ENCODE assay signal across 8 cellular contexts in genomic region chr15:31328999-31329639, GRCh38. TPM values are rescaled to one million over a fixed set of nuclear protein-coding genes. Genes with fewer than 3 reads are reported as not detected.
DNase-seq lines count a peak whose midpoint lies in the region; ATAC-seq and TF ChIP-seq lines count a peak whose summit lies in the region.

No MANE protein-coding gene starts in this region.

- H3K36me3 ChIP-seq in SK-N-SH (replicated peaks in 1 of 2; ENCODE audit: control insufficient read depth in 1 of 2, insufficient read depth in 2 of 2, low read length in 1 of 2) (no peaks in the 10 kb centered on the region), esophagus (ENCODE audit: control insufficient read depth in 2 of 2, insufficient read depth in 2 of 2, low read length in 1 of 2) (peaks cover 0 to 2% of the 10 kb centered on the region in 2 donors), parathyroid adenoma (ENCODE audit: control insufficient read depth, insufficient read depth, low read length) (no peaks in the 10 kb centered on the region)

- peaks cover 53% of the 10 kb centered on the region for H4K20me1 ChIP-seq in SK-N-SH (ENCODE audit: insufficient read depth)

- peak overlapping the region; percentile 93 for H3K27ac Mint-ChIP-seq in T-helper 17 cell

- no peaks in the 10 kb centered on the region for H3K27me3 ChIP-seq in SK-N-SH (ENCODE audit: insufficient read depth)
- H3K27me3 ChIP-seq in esophagus (ENCODE audit: control insufficient read depth in 1 of 2, insufficient read depth in 2 of 2, low read length in 2 of 2) = no peaks in the 10 kb centered on the region
- no peaks in the 10 kb centered on the region for H3K27me3 ChIP-seq in parathyroid adenoma (ENCODE audit: control insufficient read depth, insufficient read depth, low read length)

- H3K4me1 ChIP-seq in SK-N-SH (ENCODE audit: control insufficient read depth in 1 of 2, insufficient read depth in 2 of 2, low read depth in 1 of 2, low read length in 1 of 2) (peaks cover 5 to 56% of the 10 kb centered on the region in 2 experiments; a peak in 2 of 4 replicates), esophagus (ENCODE audit: control insufficient read depth in 2 of 2, insufficient read depth in 2 of 2, low read length in 1 of 2) (peaks cover 13 to 14% of the 10 kb centered on the region in 2 donors), parathyroid adenoma (peaks cover 15% of the 10 kb centered on the region)

- no peaks in the 10 kb centered on the region for H3K9me3 ChIP-seq in SK-N-SH
- H3K9me3 ChIP-seq in T-helper 17 cell (ENCODE audit: control insufficient read depth, low read length, poor library complexity, severe bottlenecking) = no peaks in the 10 kb centered on the region
- H3K9me3 ChIP-seq in esophagus (ENCODE audit: control insufficient read depth in 2 of 2, insufficient read depth in 1 of 2, low read depth in 1 of 2, low read length in 1 of 2) = no peaks in the 10 kb centered on the region
- no peaks in the 10 kb centered on the region for H3K9me3 ChIP-seq in parathyroid adenoma (ENCODE audit: control insufficient read depth, low read length)

- H3K4me3 Mint-ChIP-seq in T-helper 17 cell = peak overlapping the region; percentile 98

- H3K4me1 Mint-ChIP-seq in T-helper 17 cell = peaks cover 52% of the 10 kb centered on the region

- H3K27ac ChIP-seq in SK-N-SH (ENCODE audit: low read depth in 2 of 2, low read length in 1 of 2) = peak overlapping the region in 1 of 2 experiments; percentile 71; a peak in 1 of 4 replicates
- H3K27ac ChIP-seq in esophagus (ENCODE audit: low read depth in 2 of 2, low read length in 1 of 2) = peak overlapping the region; percentile 99
- peak overlapping the region; percentile 93 for H3K27ac ChIP-seq in parathyroid adenoma

- POLR2A ChIA-PET in SK-N-SH (lab: Yijun Ruan, JAX) = interaction anchor here (0.7 to 1.0 kb wide), 3 partner anchors 19 to 120 kb away, joined by 3 read pairs; no protein-coding TSS in a partner anchor

- WGBS in SK-N-SH (ENCODE audit: low lambda C conversion rate) = 35% methylated on average over 11 of the region's 29 CpGs
- WGBS in esophagus, 2 donors = 9 to 10% methylated on average over 28 to 29 of the region's 29 CpGs

- H3K79me2 ChIP-seq in SK-N-SH (ENCODE audit: insufficient read depth) (peaks cover 58% of the 10 kb centered on the region), parathyroid adenoma (peaks cover 24% of the 10 kb centered on the region)

- H2AFZ ChIP-seq in SK-N-SH (ENCODE audit: low read depth) (0 out of 2 replicates have a peak overlapping the region, but pooled peaks have one; percentile 87), parathyroid adenoma (peak overlapping the region; percentile 11)

- H3K27me3 Mint-ChIP-seq in T-helper 17 cell = no peaks in the 10 kb centered on the region

- peak overlapping the region; percentile 80 for H3K4me2 ChIP-seq in SK-N-SH
- H3K4me2 ChIP-seq in parathyroid adenoma (ENCODE audit: low read length) = peak overlapping the region; percentile 71

- DNase-seq in SK-N-SH (peak; percentile 33), T-helper 17 cell (peak in 2 of 3 donors; percentile 41 to 47), NCI-H2081 (lab: John Stamatoyannopoulos, UW) (no peak)
- no peak for DNase-seq in central memory CD4-positive, alpha-beta T cell

- H3F3A ChIP-seq in SK-N-SH (replicated peaks; ENCODE audit: insufficient read depth) = peaks cover 5% of the 10 kb centered on the region

- CTCF ChIA-PET in SK-N-SH (lab: Yijun Ruan, JAX) = interaction anchor here (1.0 to 1.2 kb wide), 4 partner anchors 24 to 123 kb away, joined by 3 to 4 read pairs (median 4); no protein-coding TSS in a partner anchor

- H3K4me3 ChIP-seq in SK-N-SH (ENCODE audit: low read depth in 2 of 2, low read length in 1 of 2) (peak overlapping the region; percentile 69 to 85), esophagus (ENCODE audit: low read depth in 1 of 2, low read length in 2 of 2) (peak overlapping the region; percentile 78 to 84), parathyroid adenoma (ENCODE audit: low read depth, low read length) (peak overlapping the region; percentile 68)

- no peak for TF ChIP-seq RAD21 in SK-N-SH (IDR thresholded peaks at IDR 0.05; ENCODE audit: low read length)

- H3K9ac ChIP-seq in SK-N-SH (peak overlapping the region; percentile 74; the same call in 1 of the 2 replicates), parathyroid adenoma (no peak overlapping the region)

- peaks cover 8% of the 10 kb centered on the region for H3K36me3 Mint-ChIP-seq in T-helper 17 cell (ENCODE audit: low read depth)

- TF ChIP-seq EP300 in SK-N-SH (IDR thresholded peaks at IDR 0.05; ENCODE audit: borderline replicate concordance in 1 of 2, low read depth in 1 of 2, low read length in 1 of 2) = no peak

- no peaks in the 10 kb centered on the region for H3K9me2 ChIP-seq in SK-N-SH

- ATAC-seq in SK-N-SH treated with all-trans-retinoic acid at 6 μM for 48 hours = no peak
- no peak for ATAC-seq in T-helper 17 cell
- no peak for ATAC-seq in GM18520 (IDR thresholded peaks at IDR 0.05; ENCODE audit: unreplicated experiment)

- no peak for TF ChIP-seq CTCF in SK-N-SH (IDR thresholded peaks at IDR 0.05)
- TF ChIP-seq CTCF in parathyroid adenoma (IDR thresholded peaks at IDR 0.05) = no peak

TF ChIP-seq in SK-N-SH, 30 proteins besides CTCF, POLR2A, EP300 and RAD21:
- no peak for TF ChIP-seq MAX (IDR thresholded peaks at IDR 0.05; ENCODE audit: low read depth)
- TF ChIP-seq MXI1 (IDR thresholded peaks at IDR 0.05; ENCODE audit: low read depth, low read length) = no peak
- TF ChIP-seq SMC3 (IDR thresholded peaks at IDR 0.05; ENCODE audit: low read depth, low read length) = no peak
- no peak for TF ChIP-seq MEF2A (IDR thresholded peaks at IDR 0.05; ENCODE audit: borderline replicate concordance, low read depth)

TF ChIP-seq in SK-N-SH treated with all-trans-retinoic acid at 6 μM for 48 hours, 23 proteins besides CTCF, POLR2A, EP300 and RAD21 (continues in another document):
- TF ChIP-seq OSR1 (CRISPR knock-in tag; IDR thresholded peaks at IDR 0.05) (no peak), ZC3H10 (CRISPR knock-in tag; IDR thresholded peaks at IDR 0.05) (no peak), TCF4 (CRISPR knock-in tag; IDR thresholded peaks at IDR 0.05; ENCODE audit: borderline replicate concordance) (no peak), CSDC2 (CRISPR knock-in tag; IDR thresholded peaks at IDR 0.05) (no peak), ARNTL (CRISPR knock-in tag; IDR thresholded peaks at IDR 0.05; ENCODE audit: borderline replicate concordance, low read depth) (no peak), ISL1 (CRISPR knock-in tag; IDR thresholded peaks at IDR 0.05) (no peak), PPARA (CRISPR knock-in tag; IDR thresholded peaks at IDR 0.05; ENCODE audit: borderline replicate concordance) (no peak), SNAI2 (CRISPR knock-in tag; IDR thresholded peaks at IDR 0.05) (no peak), ESRRG (CRISPR knock-in tag; IDR thresholded peaks at IDR 0.05) (no peak), GLIS3 (CRISPR knock-in tag; IDR thresholded peaks at IDR 0.05) (no peak), CREB5 (CRISPR knock-in tag; IDR thresholded peaks at IDR 0.05; ENCODE audit: low read depth) (no peak), RARB (CRISPR knock-in tag; IDR thresholded peaks at IDR 0.05) (no peak), ZNF565 (CRISPR knock-in tag; conservative IDR thresholded peaks at IDR 0.05; ENCODE audit: low read depth) (no peak), TOX (CRISPR knock-in tag; IDR thresholded peaks at IDR 0.05; ENCODE audit: borderline replicate concordance) (no peak), CSRNP3 (CRISPR knock-in tag; IDR thresholded peaks at IDR 0.05) (no peak), ZNF8 (CRISPR knock-in tag; IDR thresholded peaks at IDR 0.05) (no peak), ZFP30 (CRISPR knock-in tag; IDR thresholded peaks at IDR 0.05) (no peak)

RNA-seq across cellular contexts. Expression of gene KLF13, which starts 2.5 kb away (rescaled TPM):
- polyA plus RNA-seq in SK-N-SH (2012; rRNA removed) (7.1 and 8.6 TPM in 2 replicates), esophagus (10 to 100 TPM in 1 of 2 donors, 1 to 10 TPM in 1; 9.0 to 20.9 TPM)
- polyA plus RNA-seq in SK-N-SH (2012; cell fraction: cytosol; rRNA removed) = 9.4 and 11.1 TPM in 2 replicates
- 7.4 and 9.3 TPM in 2 replicates for polyA plus RNA-seq in SK-N-SH (2012; cell fraction: nucleus; rRNA removed)
- total RNA-seq in T-helper 17 cell = 100 to 1,000 TPM; 184 to 226 TPM

Comparison
In these comparisons a context has a peak if more than half of its experiments do, and no peak if none do; other contexts are left out.
1. DNase-seq: peak in SK-N-SH (single experiment) and T-helper 17 cell (2 of 3); none in central memory CD4-positive, alpha-beta T cell (single experiment) and NCI-H2081 (0 of 2).
2. Peak in every context shown above with its lines, with median percentiles within 50 percentile points of each other: H3K4me3 ChIP-seq.